21 cellular contexts compared by ENCODE assay signal in genomic region chr14:26261368-26262122, GRCh38.
"Had no signal": no experiment of that assay in that cellular context is flagged by ENCODE, and none has a peak within 500 bp of the region (broad histone marks: within the 10 kb centered on the region; RNA-seq: fewer than 3 reads in every experiment).

No MANE protein-coding gene starts in this region.

- H3K36me3 Mint-ChIP-seq: type B pancreatic cell had no signal

- H3K9me3 ChIP-seq: gastrocnemius medialis, heart left ventricle, suprapubic skin had no signal

- H3K27ac Mint-ChIP-seq: activated naive CD4-positive, alpha-beta T cell treated with anti-CD3 and anti-CD28 coated beads, Interleukin-2, amount 50 U/mL, for 24 hours; nephron; stimulated activated naive CD8-positive, alpha-beta T cell treated with anti-CD3 and anti-CD28 coated beads, Interleukin-15, amount 100 ng/mL, for 72 hours; type B pancreatic cell had no signal

- H3K27ac ChIP-seq: gastrocnemius medialis, heart left ventricle, skin epidermis, suprapubic skin, VCaP had no signal

- H3K4me3 ChIP-seq: gastrocnemius medialis, heart left ventricle, skin epidermis, suprapubic skin had no signal

- H3K4me3 Mint-ChIP-seq: activated naive CD4-positive, alpha-beta T cell treated with anti-CD3 and anti-CD28 coated beads, Interleukin-2, amount 50 U/mL, for 24 hours; nephron; stimulated activated naive CD8-positive, alpha-beta T cell treated with anti-CD3 and anti-CD28 coated beads, Interleukin-15, amount 100 ng/mL, for 72 hours; type B pancreatic cell had no signal

- ATAC-seq: gastrocnemius medialis; heart left ventricle; left lobe of liver; right cardiac atrium; stimulated activated naive CD8-positive, alpha-beta T cell treated with anti-CD3 and anti-CD28 coated beads, Interleukin-15, amount 100 ng/mL, for 72 hours had no signal

- H3K4me1 ChIP-seq: gastrocnemius medialis, heart left ventricle, suprapubic skin had no signal

- H3K27me3 Mint-ChIP-seq: activated naive CD4-positive, alpha-beta T cell treated with anti-CD3 and anti-CD28 coated beads, Interleukin-2, amount 50 U/mL, for 24 hours; progenitor cell of endocrine pancreas; stimulated activated naive CD8-positive, alpha-beta T cell treated with anti-CD3 and anti-CD28 coated beads, Interleukin-15, amount 100 ng/mL, for 72 hours; type B pancreatic cell had no signal

- DNase-seq: activated CD4-positive, alpha-beta T cell treated with anti-CD3 and anti-CD28 coated beads for 1 hour; activated CD8-positive, alpha-beta memory T cell treated with anti-CD3 and anti-CD28 coated beads for 24 hours; activated CD8-positive, alpha-beta memory T cell treated with anti-CD3 and anti-CD28 coated beads, Interleukin-2, amount 50 U/mL, for 48 hours; activated effector memory CD4-positive, alpha-beta T cell treated with Interleukin-2 at 50 U/mL for 16 hours; activated T-cell treated with anti-CD3 and anti-CD28 coated beads, Interleukin-2, amount 50 U/mL, for 48 hours; erythroblast; gastrocnemius medialis; heart left ventricle; midbrain; right cardiac atrium; stimulated activated CD4-positive, alpha-beta T cell treated with anti-CD3 and anti-CD28 coated beads, Interleukin-2, amount 100 ng/mL, for 48 hours; stimulated activated naive CD8-positive, alpha-beta T cell treated with anti-CD3 and anti-CD28 coated beads, Interleukin-15, amount 100 ng/mL, for 72 hours; T-helper 2 cell had no signal

- H3K27me3 ChIP-seq: gastrocnemius medialis, heart left ventricle, suprapubic skin had no signal

- H3K4me1 Mint-ChIP-seq: activated naive CD4-positive, alpha-beta T cell treated with anti-CD3 and anti-CD28 coated beads, Interleukin-2, amount 50 U/mL, for 24 hours; nephron; stimulated activated naive CD8-positive, alpha-beta T cell treated with anti-CD3 and anti-CD28 coated beads, Interleukin-15, amount 100 ng/mL, for 72 hours had no signal

- H3K36me3 ChIP-seq: gastrocnemius medialis, heart left ventricle, suprapubic skin had no signal
